1 cellular context compared by ENCODE assay signal in genomic region chr5:847736-848135, GRCh38. TPM values are rescaled to one million over a fixed set of nuclear protein-coding genes. Genes with fewer than 3 reads are reported as not detected.
"Had no signal": no experiment of that assay in that cellular context is flagged by ENCODE, and none has a peak within 500 bp of the region (broad histone marks: within the 10 kb centered on the region; RNA-seq: fewer than 3 reads in every experiment).

No MANE protein-coding gene starts in this region.

RNA-seq across cellular contexts. Expression of gene ZDHHC11, which starts 3.0 kb away (rescaled TPM):
- total RNA-seq: ascending aorta had no signal

RNA-seq across cellular contexts. Expression of gene TRIP13, which starts 44.9 kb away (rescaled TPM):
- total RNA-seq: ascending aorta had no signal
